8 cellular contexts compared by ENCODE assay signal in genomic region chr17:1492249-1493206, GRCh38. TPM values are rescaled to one million over a fixed set of nuclear protein-coding genes. Genes with fewer than 3 reads are reported as not detected.
DNase-seq lines count a peak whose midpoint lies in the region; ATAC-seq and TF ChIP-seq lines count a peak whose summit lies in the region.

A gene with protein sequence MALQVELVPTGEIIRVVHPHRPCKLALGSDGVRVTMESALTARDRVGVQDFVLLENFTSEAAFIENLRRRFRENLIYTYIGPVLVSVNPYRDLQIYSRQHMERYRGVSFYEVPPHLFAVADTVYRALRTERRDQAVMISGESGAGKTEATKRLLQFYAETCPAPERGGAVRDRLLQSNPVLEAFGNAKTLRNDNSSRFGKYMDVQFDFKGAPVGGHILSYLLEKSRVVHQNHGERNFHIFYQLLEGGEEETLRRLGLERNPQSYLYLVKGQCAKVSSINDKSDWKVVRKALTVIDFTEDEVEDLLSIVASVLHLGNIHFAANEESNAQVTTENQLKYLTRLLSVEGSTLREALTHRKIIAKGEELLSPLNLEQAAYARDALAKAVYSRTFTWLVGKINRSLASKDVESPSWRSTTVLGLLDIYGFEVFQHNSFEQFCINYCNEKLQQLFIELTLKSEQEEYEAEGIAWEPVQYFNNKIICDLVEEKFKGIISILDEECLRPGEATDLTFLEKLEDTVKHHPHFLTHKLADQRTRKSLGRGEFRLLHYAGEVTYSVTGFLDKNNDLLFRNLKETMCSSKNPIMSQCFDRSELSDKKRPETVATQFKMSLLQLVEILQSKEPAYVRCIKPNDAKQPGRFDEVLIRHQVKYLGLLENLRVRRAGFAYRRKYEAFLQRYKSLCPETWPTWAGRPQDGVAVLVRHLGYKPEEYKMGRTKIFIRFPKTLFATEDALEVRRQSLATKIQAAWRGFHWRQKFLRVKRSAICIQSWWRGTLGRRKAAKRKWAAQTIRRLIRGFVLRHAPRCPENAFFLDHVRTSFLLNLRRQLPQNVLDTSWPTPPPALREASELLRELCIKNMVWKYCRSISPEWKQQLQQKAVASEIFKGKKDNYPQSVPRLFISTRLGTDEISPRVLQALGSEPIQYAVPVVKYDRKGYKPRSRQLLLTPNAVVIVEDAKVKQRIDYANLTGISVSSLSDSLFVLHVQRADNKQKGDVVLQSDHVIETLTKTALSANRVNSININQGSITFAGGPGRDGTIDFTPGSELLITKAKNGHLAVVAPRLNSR (minus strand): TSS chr17:1492686. CDS start chr17:1492487, 199 bp downstream.

- H2BK15ac ChIP-seq in mesenchymal stem cell (ENCODE audit: low read depth, poor library complexity, severe bottlenecking): peak within 1 kb of the TSS; percentile 68

- no peaks in the 10 kb centered on the region for H3K9me3 ChIP-seq in mesenchymal stem cell (ENCODE audit: control insufficient read depth, low read length)
- no peaks in the 10 kb centered on the region for H3K9me3 ChIP-seq in upper lobe of right lung

- H2BK12ac ChIP-seq in mesenchymal stem cell (ENCODE audit: low read length in 2 of 2): peak within 1 kb of the TSS; percentile 61 to 89

- peak within 1 kb of the TSS in 1 of 2 experiments; percentile 83 for H3K14ac ChIP-seq in mesenchymal stem cell (ENCODE audit: low read length in 2 of 2)

- H3K23ac ChIP-seq in mesenchymal stem cell (ENCODE audit: low read length in 2 of 2): no peak within 1 kb of the TSS

- peaks cover 2% of the 10 kb centered on the region for H3K79me1 ChIP-seq in mesenchymal stem cell (replicated peaks; ENCODE audit: low read length, poor library complexity, severe bottlenecking)

- H2AK5ac ChIP-seq in mesenchymal stem cell (ENCODE audit: low read length, severe bottlenecking): peak within 1 kb of the TSS; percentile 47

- peak within 1 kb of the TSS; percentile 90 for H3K4me3 Mint-ChIP-seq in dendritic cell treated with granulocyte-macrophage colony-stimulating factor and Interleukin-4, amounts not matched to agents 40 ng/mL and 50 ng/mL, for 4 days

- 66% methylated on average over 34 of the region's 35 CpGs for WGBS in mesenchymal stem cell

- H2AFZ ChIP-seq in KMS-11 (ENCODE audit: low read depth) (peak within 1 kb of the TSS; percentile 64), mesenchymal stem cell (ENCODE audit: low read depth, low read length) (peak within 1 kb of the TSS; percentile 34)

- H3K27ac Mint-ChIP-seq in dendritic cell treated with granulocyte-macrophage colony-stimulating factor and Interleukin-4, amounts not matched to agents 40 ng/mL and 50 ng/mL, for 4 days: peak within 1 kb of the TSS; percentile 86

- no peak within 1 kb of the TSS for H2BK5ac ChIP-seq in mesenchymal stem cell (ENCODE audit: low read depth, low read length, poor library complexity, severe bottlenecking)

- H3K36me3 ChIP-seq in KMS-11 (ENCODE audit: insufficient read depth) (no peaks in the 10 kb centered on the region), mesenchymal stem cell (ENCODE audit: control insufficient read depth in 1 of 2, insufficient read depth in 2 of 2, low read depth in 1 of 2, low read length in 2 of 2) (peaks cover 25 to 27% of the 10 kb centered on the region in 2 experiments), upper lobe of right lung (peaks cover 28% of the 10 kb centered on the region)

- intact Hi-C loops in dendritic cell treated with granulocyte-macrophage colony-stimulating factor and Interleukin-4, amounts not matched to agents 40 ng/mL and 50 ng/mL, for 4 days (cut with micrococcal nuclease): loop anchor here (2.0 kb wide), 2 partner anchors 24 to 36 kb away; partner anchors contain the start of genes CRK and INPP5K
- intact Hi-C loops in upper lobe of right lung (cut with DNase I): no loop called here

- peak within 1 kb of the TSS; percentile 92 for H4K91ac ChIP-seq in mesenchymal stem cell (ENCODE audit: low read length)

- H3K27me3 ChIP-seq in KMS-11 (ENCODE audit: insufficient read depth, low read depth): no peaks in the 10 kb centered on the region
- no peaks in the 10 kb centered on the region for H3K27me3 ChIP-seq in mesenchymal stem cell (ENCODE audit: control insufficient read depth in 1 of 2, insufficient read depth in 1 of 2, low read length in 2 of 2)
- H3K27me3 ChIP-seq in upper lobe of right lung: no peaks in the 10 kb centered on the region

- no peaks in the 10 kb centered on the region for H4K20me1 ChIP-seq in KMS-11 (ENCODE audit: insufficient read depth)

- H2BK120ac ChIP-seq in mesenchymal stem cell (ENCODE audit: low read depth, low read length): peak within 1 kb of the TSS; percentile 85

- no peak for DNase-seq in mesenchymal stem cell
- no peak for DNase-seq in upper lobe of right lung
- no peak for DNase-seq in foreskin melanocyte
- DNase-seq in NAMALWA (ENCODE audit: low spot score): no peak

- H3K36me3 Mint-ChIP-seq in dendritic cell treated with granulocyte-macrophage colony-stimulating factor and Interleukin-4, amounts not matched to agents 40 ng/mL and 50 ng/mL, for 4 days (ENCODE audit: low read depth): peaks cover 59% of the 10 kb centered on the region

- H3K9ac ChIP-seq in KMS-11 (no peak within 1 kb of the TSS), mesenchymal stem cell (ENCODE audit: low read length) (peak within 1 kb of the TSS; percentile 83)

- H3K4me2 ChIP-seq in KMS-11 (peak within 1 kb of the TSS; percentile 82), mesenchymal stem cell (ENCODE audit: low read length, poor library complexity, severe bottlenecking) (peak within 1 kb of the TSS; percentile 82)

- H3K4ac ChIP-seq in mesenchymal stem cell (ENCODE audit: low read depth in 1 of 2, low read length in 2 of 2): peak within 1 kb of the TSS; percentile 63

- H3K9me3 Mint-ChIP-seq in dendritic cell treated with granulocyte-macrophage colony-stimulating factor and Interleukin-4, amounts not matched to agents 40 ng/mL and 50 ng/mL, for 4 days: no peaks in the 10 kb centered on the region

- peaks cover 60% of the 10 kb centered on the region for H3K4me1 Mint-ChIP-seq in dendritic cell treated with granulocyte-macrophage colony-stimulating factor and Interleukin-4, amounts not matched to agents 40 ng/mL and 50 ng/mL, for 4 days (ENCODE audit: low read depth)

- H3K79me2 ChIP-seq in KMS-11 (ENCODE audit: insufficient read depth, low read depth): no peaks in the 10 kb centered on the region

- peaks cover 12% of the 10 kb centered on the region for H3K27me3 Mint-ChIP-seq in dendritic cell treated with granulocyte-macrophage colony-stimulating factor and Interleukin-4, amounts not matched to agents 40 ng/mL and 50 ng/mL, for 4 days

- peak within 1 kb of the TSS; percentile 96 for H3K27ac ChIP-seq in 22Rv1
- no peak within 1 kb of the TSS for H3K27ac ChIP-seq in KMS-11
- no peak within 1 kb of the TSS for H3K27ac ChIP-seq in mesenchymal stem cell (ENCODE audit: low read length, poor library complexity, severe bottlenecking)
- H3K27ac ChIP-seq in upper lobe of right lung: peak within 1 kb of the TSS; percentile 88

- H3K4me1 ChIP-seq in KMS-11 (ENCODE audit: low read depth, poor library complexity, severe bottlenecking) (peaks cover 11% of the 10 kb centered on the region), mesenchymal stem cell (ENCODE audit: control insufficient read depth, insufficient read depth, low read depth, low read length) (peaks cover 43% of the 10 kb centered on the region), upper lobe of right lung (peaks cover 66% of the 10 kb centered on the region)

- no peak within 1 kb of the TSS for H3K4me3 ChIP-seq in KMS-11 (IDR thresholded peaks at IDR 0.05; ENCODE audit: insufficient read depth, low read depth, low read length)
- H3K4me3 ChIP-seq in mesenchymal stem cell (ENCODE audit: insufficient read depth in 1 of 2, low read depth in 1 of 2, low read length in 2 of 2): peak within 1 kb of the TSS; percentile 70 to 81
- H3K4me3 ChIP-seq in upper lobe of right lung: peak within 1 kb of the TSS; percentile 60

- TF ChIP-seq CTCF in 22Rv1 (IDR thresholded peaks at IDR 0.05): no peak
- TF ChIP-seq CTCF in KMS-11 (conservative IDR thresholded peaks at IDR 0.05; ENCODE audit: low read depth, low read length): no peak
- no peak for TF ChIP-seq CTCF in upper lobe of right lung (IDR thresholded peaks at IDR 0.05)

- peak within 1 kb of the TSS; percentile 69 to 92 for H3K18ac ChIP-seq in mesenchymal stem cell (ENCODE audit: low read depth in 1 of 2, low read length in 2 of 2)

- H4K8ac ChIP-seq in mesenchymal stem cell (ENCODE audit: low read length): peak within 1 kb of the TSS; percentile 93

- no peak for ATAC-seq in upper lobe of right lung
- ATAC-seq in HG03025 (IDR thresholded peaks at IDR 0.05; ENCODE audit: low FRiP score, unreplicated experiment): no peak

RNA-seq across cellular contexts. Expression of the gene that starts here (rescaled TPM):
- 112 TPM for polyA plus RNA-seq in mesenchymal stem cell (2013, experiment 1 of 2)
- polyA plus RNA-seq in mesenchymal stem cell (2013, experiment 2 of 2): 111 TPM
- total RNA-seq in upper lobe of right lung: 322 TPM

Comparison
In these comparisons a context has a peak if more than half of its experiments do, and no peak if none do; other contexts are left out.
1. H3K27ac ChIP-seq: peak in 22Rv1 (single experiment) and upper lobe of right lung (single experiment); none in KMS-11 (single experiment) and mesenchymal stem cell (single experiment).